In the genomic region with DNA sequence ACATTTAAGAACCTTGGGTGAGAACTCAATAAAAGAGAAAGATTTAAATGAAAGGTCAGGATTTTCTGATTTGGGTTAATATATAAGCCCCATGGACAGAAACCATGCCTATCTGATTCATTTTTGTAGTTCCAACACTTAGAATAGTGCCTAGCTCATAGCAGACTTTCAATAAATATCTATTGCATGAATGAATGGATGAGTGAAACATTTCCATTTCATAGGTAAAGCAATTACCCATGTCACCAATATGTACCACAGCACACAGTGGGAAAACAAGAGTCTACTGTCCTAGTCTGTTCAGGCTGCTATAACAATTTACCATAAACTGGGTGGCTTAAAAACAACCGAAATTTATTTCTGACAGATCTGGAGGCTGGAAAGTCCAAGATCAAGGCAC, we compare ENCODE assay signal across 1 cellular context.
A peak's percentile ranks its signal among the peaks of the same experiment; 100 is the strongest.
TF ChIP-seq lines count a peak whose summit lies in the region.

No MANE protein-coding gene starts in this region.

TF ChIP-seq in GM12878, 131 proteins besides CTCF, POLR2A, EP300 and RAD21 (continued from another document):
- TF ChIP-seq, protein P1, sequence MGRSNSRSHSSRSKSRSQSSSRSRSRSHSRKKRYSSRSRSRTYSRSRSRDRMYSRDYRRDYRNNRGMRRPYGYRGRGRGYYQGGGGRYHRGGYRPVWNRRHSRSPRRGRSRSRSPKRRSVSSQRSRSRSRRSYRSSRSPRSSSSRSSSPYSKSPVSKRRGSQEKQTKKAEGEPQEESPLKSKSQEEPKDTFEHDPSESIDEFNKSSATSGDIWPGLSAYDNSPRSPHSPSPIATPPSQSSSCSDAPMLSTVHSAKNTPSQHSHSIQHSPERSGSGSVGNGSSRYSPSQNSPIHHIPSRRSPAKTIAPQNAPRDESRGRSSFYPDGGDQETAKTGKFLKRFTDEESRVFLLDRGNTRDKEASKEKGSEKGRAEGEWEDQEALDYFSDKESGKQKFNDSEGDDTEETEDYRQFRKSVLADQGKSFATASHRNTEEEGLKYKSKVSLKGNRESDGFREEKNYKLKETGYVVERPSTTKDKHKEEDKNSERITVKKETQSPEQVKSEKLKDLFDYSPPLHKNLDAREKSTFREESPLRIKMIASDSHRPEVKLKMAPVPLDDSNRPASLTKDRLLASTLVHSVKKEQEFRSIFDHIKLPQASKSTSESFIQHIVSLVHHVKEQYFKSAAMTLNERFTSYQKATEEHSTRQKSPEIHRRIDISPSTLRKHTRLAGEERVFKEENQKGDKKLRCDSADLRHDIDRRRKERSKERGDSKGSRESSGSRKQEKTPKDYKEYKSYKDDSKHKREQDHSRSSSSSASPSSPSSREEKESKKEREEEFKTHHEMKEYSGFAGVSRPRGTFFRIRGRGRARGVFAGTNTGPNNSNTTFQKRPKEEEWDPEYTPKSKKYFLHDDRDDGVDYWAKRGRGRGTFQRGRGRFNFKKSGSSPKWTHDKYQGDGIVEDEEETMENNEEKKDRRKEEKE (IDR thresholded peaks at IDR 0.05): no peak
- no peak for TF ChIP-seq MEF2A (IDR thresholded peaks at IDR 0.05; ENCODE audit: insufficient read depth, low read depth, low read length)
- no peak for TF ChIP-seq ESRRA (IDR thresholded peaks at IDR 0.05; ENCODE audit: low read length)
- TF ChIP-seq JUNB (IDR thresholded peaks at IDR 0.05): peak; percentile 61
- no peak for TF ChIP-seq SMAD1 (IDR thresholded peaks at IDR 0.05; ENCODE audit: low read depth, partially characterized antibody)
- TF ChIP-seq, protein P2, sequence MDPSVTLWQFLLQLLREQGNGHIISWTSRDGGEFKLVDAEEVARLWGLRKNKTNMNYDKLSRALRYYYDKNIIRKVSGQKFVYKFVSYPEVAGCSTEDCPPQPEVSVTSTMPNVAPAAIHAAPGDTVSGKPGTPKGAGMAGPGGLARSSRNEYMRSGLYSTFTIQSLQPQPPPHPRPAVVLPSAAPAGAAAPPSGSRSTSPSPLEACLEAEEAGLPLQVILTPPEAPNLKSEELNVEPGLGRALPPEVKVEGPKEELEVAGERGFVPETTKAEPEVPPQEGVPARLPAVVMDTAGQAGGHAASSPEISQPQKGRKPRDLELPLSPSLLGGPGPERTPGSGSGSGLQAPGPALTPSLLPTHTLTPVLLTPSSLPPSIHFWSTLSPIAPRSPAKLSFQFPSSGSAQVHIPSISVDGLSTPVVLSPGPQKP (IDR thresholded peaks at IDR 0.05; ENCODE audit: low read depth, low read length): no peak
- TF ChIP-seq POU2F2 (IDR thresholded peaks at IDR 0.05; ENCODE audit: borderline replicate concordance, low read depth, low read length): no peak
- TF ChIP-seq ZZZ3 (IDR thresholded peaks at IDR 0.05; ENCODE audit: control insufficient read depth, insufficient read length, low read depth): no peak
- TF ChIP-seq BHLHE40 (IDR thresholded peaks at IDR 0.05; ENCODE audit: borderline replicate concordance in 1 of 2, low read depth in 2 of 2, low read length in 1 of 2): 0 out of 4 replicates have a peak, but pooled peaks of 1 of the 2 experiments have one; percentile 34
- no peak for TF ChIP-seq ZNF274 (IDR thresholded peaks at IDR 0.05; ENCODE audit: insufficient read depth, insufficient read length)
- TF ChIP-seq KDM1A (IDR thresholded peaks at IDR 0.05; ENCODE audit: borderline replicate concordance): no peak
- TF ChIP-seq, protein P3, sequence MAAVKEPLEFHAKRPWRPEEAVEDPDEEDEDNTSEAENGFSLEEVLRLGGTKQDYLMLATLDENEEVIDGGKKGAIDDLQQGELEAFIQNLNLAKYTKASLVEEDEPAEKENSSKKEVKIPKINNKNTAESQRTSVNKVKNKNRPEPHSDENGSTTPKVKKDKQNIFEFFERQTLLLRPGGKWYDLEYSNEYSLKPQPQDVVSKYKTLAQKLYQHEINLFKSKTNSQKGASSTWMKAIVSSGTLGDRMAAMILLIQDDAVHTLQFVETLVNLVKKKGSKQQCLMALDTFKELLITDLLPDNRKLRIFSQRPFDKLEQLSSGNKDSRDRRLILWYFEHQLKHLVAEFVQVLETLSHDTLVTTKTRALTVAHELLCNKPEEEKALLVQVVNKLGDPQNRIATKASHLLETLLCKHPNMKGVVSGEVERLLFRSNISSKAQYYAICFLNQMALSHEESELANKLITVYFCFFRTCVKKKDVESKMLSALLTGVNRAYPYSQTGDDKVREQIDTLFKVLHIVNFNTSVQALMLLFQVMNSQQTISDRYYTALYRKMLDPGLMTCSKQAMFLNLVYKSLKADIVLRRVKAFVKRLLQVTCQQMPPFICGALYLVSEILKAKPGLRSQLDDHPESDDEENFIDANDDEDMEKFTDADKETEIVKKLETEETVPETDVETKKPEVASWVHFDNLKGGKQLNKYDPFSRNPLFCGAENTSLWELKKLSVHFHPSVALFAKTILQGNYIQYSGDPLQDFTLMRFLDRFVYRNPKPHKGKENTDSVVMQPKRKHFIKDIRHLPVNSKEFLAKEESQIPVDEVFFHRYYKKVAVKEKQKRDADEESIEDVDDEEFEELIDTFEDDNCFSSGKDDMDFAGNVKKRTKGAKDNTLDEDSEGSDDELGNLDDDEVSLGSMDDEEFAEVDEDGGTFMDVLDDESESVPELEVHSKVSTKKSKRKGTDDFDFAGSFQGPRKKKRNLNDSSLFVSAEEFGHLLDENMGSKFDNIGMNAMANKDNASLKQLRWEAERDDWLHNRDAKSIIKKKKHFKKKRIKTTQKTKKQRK (IDR thresholded peaks at IDR 0.05; ENCODE audit: low read depth, low read length): no peak
- TF ChIP-seq PAX5 (IDR thresholded peaks at IDR 0.05; ENCODE audit: borderline replicate concordance, low read depth, low read length): no peak
- no peak for TF ChIP-seq HCFC1 (IDR thresholded peaks at IDR 0.05; ENCODE audit: low read length)
- no peak for TF ChIP-seq PML (IDR thresholded peaks at IDR 0.05; ENCODE audit: low read length)
- no peak for TF ChIP-seq RBBP5 (conservative IDR thresholded peaks at IDR 0.05)
- no peak for TF ChIP-seq FOXK2 (IDR thresholded peaks at IDR 0.05)
- TF ChIP-seq ZNF24 (IDR thresholded peaks at IDR 0.05): peak; percentile 77
- TF ChIP-seq BRCA1 (IDR thresholded peaks at IDR 0.05; ENCODE audit: low read depth, low read length): no peak
- TF ChIP-seq GATAD2B (conservative IDR thresholded peaks at IDR 0.05; ENCODE audit: low read depth): no peak
- no peak for TF ChIP-seq NFYA (IDR thresholded peaks at IDR 0.05; ENCODE audit: borderline replicate concordance, low read depth, low read length)
- TF ChIP-seq, protein P4, sequence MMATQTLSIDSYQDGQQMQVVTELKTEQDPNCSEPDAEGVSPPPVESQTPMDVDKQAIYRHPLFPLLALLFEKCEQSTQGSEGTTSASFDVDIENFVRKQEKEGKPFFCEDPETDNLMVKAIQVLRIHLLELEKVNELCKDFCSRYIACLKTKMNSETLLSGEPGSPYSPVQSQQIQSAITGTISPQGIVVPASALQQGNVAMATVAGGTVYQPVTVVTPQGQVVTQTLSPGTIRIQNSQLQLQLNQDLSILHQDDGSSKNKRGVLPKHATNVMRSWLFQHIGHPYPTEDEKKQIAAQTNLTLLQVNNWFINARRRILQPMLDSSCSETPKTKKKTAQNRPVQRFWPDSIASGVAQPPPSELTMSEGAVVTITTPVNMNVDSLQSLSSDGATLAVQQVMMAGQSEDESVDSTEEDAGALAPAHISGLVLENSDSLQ (IDR thresholded peaks at IDR 0.05): no peak
- TF ChIP-seq, protein P5, sequence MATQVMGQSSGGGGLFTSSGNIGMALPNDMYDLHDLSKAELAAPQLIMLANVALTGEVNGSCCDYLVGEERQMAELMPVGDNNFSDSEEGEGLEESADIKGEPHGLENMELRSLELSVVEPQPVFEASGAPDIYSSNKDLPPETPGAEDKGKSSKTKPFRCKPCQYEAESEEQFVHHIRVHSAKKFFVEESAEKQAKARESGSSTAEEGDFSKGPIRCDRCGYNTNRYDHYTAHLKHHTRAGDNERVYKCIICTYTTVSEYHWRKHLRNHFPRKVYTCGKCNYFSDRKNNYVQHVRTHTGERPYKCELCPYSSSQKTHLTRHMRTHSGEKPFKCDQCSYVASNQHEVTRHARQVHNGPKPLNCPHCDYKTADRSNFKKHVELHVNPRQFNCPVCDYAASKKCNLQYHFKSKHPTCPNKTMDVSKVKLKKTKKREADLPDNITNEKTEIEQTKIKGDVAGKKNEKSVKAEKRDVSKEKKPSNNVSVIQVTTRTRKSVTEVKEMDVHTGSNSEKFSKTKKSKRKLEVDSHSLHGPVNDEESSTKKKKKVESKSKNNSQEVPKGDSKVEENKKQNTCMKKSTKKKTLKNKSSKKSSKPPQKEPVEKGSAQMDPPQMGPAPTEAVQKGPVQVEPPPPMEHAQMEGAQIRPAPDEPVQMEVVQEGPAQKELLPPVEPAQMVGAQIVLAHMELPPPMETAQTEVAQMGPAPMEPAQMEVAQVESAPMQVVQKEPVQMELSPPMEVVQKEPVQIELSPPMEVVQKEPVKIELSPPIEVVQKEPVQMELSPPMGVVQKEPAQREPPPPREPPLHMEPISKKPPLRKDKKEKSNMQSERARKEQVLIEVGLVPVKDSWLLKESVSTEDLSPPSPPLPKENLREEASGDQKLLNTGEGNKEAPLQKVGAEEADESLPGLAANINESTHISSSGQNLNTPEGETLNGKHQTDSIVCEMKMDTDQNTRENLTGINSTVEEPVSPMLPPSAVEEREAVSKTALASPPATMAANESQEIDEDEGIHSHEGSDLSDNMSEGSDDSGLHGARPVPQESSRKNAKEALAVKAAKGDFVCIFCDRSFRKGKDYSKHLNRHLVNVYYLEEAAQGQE (IDR thresholded peaks at IDR 0.05; ENCODE audit: low read depth, low read length): no peak
- TF ChIP-seq SPI1 (IDR thresholded peaks at IDR 0.05; ENCODE audit: borderline replicate concordance, insufficient read depth, low read depth, low read length): no peak
- TF ChIP-seq NBN (IDR thresholded peaks at IDR 0.05): no peak
- TF ChIP-seq TCF12 (IDR thresholded peaks at IDR 0.05; ENCODE audit: low read depth, low read length): no peak
- TF ChIP-seq SUZ12 (IDR thresholded peaks at IDR 0.05; ENCODE audit: unreplicated experiment): no peak
- TF ChIP-seq RFX5 (IDR thresholded peaks at IDR 0.05; ENCODE audit: low read depth, low read length): no peak
- no peak for TF ChIP-seq ASH2L (IDR thresholded peaks at IDR 0.05; ENCODE audit: borderline replicate concordance, low read depth)
- no peak for TF ChIP-seq PAX8 (IDR thresholded peaks at IDR 0.05)
- TF ChIP-seq ZNF217 (IDR thresholded peaks at IDR 0.05): 0 out of 2 replicates have a peak, but pooled peaks have one; percentile 30
- TF ChIP-seq EGR1 (IDR thresholded peaks at IDR 0.05; ENCODE audit: borderline replicate concordance in 1 of 2, low read depth in 2 of 2, low read length in 2 of 2): no peak
